Comparison of ENCODE assay signal across 8 cellular contexts in genomic region chr16:660459-661183, GRCh38. TPM values are rescaled to one million over a fixed set of nuclear protein-coding genes. Genes with fewer than 3 reads are reported as not detected.
DNase-seq lines count a peak whose midpoint lies in the region; ATAC-seq and TF ChIP-seq lines count a peak whose summit lies in the region.

No MANE protein-coding gene starts in this region.

- H3K27ac ChIP-seq in duodenal mucosa (ENCODE audit: low read depth, low read length) (no peak overlapping the region), lower lobe of right lung (peak overlapping the region; percentile 74)

- H3K36me3 ChIP-seq in duodenal mucosa (ENCODE audit: control insufficient read depth in 1 of 2, insufficient read depth in 2 of 2, low read length in 2 of 2), result peaks cover 0 to 13% of the 10 kb centered on the region in 2 donors
- peaks cover 14% of the 10 kb centered on the region for H3K36me3 ChIP-seq in lower lobe of right lung

- H3K27me3 ChIP-seq in duodenal mucosa (ENCODE audit: control insufficient read depth in 1 of 2, insufficient read depth in 2 of 2, low read length in 2 of 2) (no peaks in the 10 kb centered on the region), lower lobe of right lung (ENCODE audit: low read depth) (no peaks in the 10 kb centered on the region)

- peak; percentile 66 for TF ChIP-seq CTCF in lower lobe of right lung (IDR thresholded peaks at IDR 0.05)

- peak; percentile 95 for DNase-seq in D341Med (ENCODE audit: low spot score)
- peak; percentile 77 for DNase-seq in HCEC 1CT
- DNase-seq in NCI-H69 (lab: John Stamatoyannopoulos, UW), result peak; percentile 86
- DNase-seq in activated CD4-positive, alpha-beta T cell treated with anti-CD3 and anti-CD28 coated beads, Interleukin-2, amount 50 U/mL, for 48 hours, result peak; percentile 70
- DNase-seq in lower lobe of right lung, result peak; percentile 97
- DNase-seq in stimulated activated CD4-positive, alpha-beta T cell treated with anti-CD3 and anti-CD28 coated beads, TNF-alpha, amount 100 ng/mL, for 4 hours (ENCODE audit: low read depth in 3 of 3), result peak in 2 of 3 experiments; percentile 34 to 40

- H3K9me3 ChIP-seq in duodenal mucosa (ENCODE audit: control insufficient read depth in 1 of 2, low read length in 2 of 2), result no peaks in the 10 kb centered on the region
- no peaks in the 10 kb centered on the region for H3K9me3 ChIP-seq in lower lobe of right lung

- ATAC-seq in lower lobe of right lung, result peak; percentile 92
- no peak for ATAC-seq in GM18870 (IDR thresholded peaks at IDR 0.05; ENCODE audit: unreplicated experiment)

- H3K4me3 ChIP-seq in duodenal mucosa (ENCODE audit: low read depth in 1 of 2, low read length in 2 of 2) (no peak overlapping the region), lower lobe of right lung (peak overlapping the region; percentile 43)

- peaks cover 3 to 13% of the 10 kb centered on the region in 2 donors for H3K4me1 ChIP-seq in duodenal mucosa (ENCODE audit: control insufficient read depth in 1 of 2, insufficient read depth in 2 of 2, low read length in 2 of 2)
- peaks cover 16% of the 10 kb centered on the region for H3K4me1 ChIP-seq in lower lobe of right lung

- intact Hi-C loops in lower lobe of right lung (cut with DNase I), result no loop called here

- peak overlapping the region; percentile 18 to 25 for H3K9ac ChIP-seq in duodenal mucosa (ENCODE audit: low read depth in 1 of 2, low read length in 2 of 2)

RNA-seq across cellular contexts. Expression of gene RHOT2, which starts 7.3 kb away (rescaled TPM):
- total RNA-seq in lower lobe of right lung, result 81.6 TPM

RNA-seq across cellular contexts. Expression of gene WDR90, which starts 11.5 kb away (rescaled TPM):
- 31.4 TPM for total RNA-seq in lower lobe of right lung

RNA-seq across cellular contexts. Expression of gene RHBDL1, which starts 14.8 kb away (rescaled TPM):
- total RNA-seq in lower lobe of right lung, result 2.0 TPM

RNA-seq across cellular contexts. Expression of gene MCRIP2, which starts 19.0 kb away (rescaled TPM):
- 47.7 TPM for total RNA-seq in lower lobe of right lung

RNA-seq across cellular contexts. Expression of gene STUB1, which starts 19.6 kb away (rescaled TPM):
- total RNA-seq in lower lobe of right lung, result 86.0 TPM

Comparison
In these comparisons a context has a peak if more than half of its experiments do, and no peak if none do; other contexts are left out.
1. DNase-seq: peak in every context shown above with its lines; median percentile 97 in lower lobe of right lung; 95 in D341Med; 86 in NCI-H69; 77 in HCEC 1CT; 70 in activated CD4-positive, alpha-beta T cell treated with anti-CD3 and anti-CD28 coated beads, Interleukin-2, amount 50 U/mL, for 48 hours; 37 in stimulated activated CD4-positive, alpha-beta T cell treated with anti-CD3 and anti-CD28 coated beads, TNF-alpha, amount 100 ng/mL, for 4 hours.